In the genomic region with DNA sequence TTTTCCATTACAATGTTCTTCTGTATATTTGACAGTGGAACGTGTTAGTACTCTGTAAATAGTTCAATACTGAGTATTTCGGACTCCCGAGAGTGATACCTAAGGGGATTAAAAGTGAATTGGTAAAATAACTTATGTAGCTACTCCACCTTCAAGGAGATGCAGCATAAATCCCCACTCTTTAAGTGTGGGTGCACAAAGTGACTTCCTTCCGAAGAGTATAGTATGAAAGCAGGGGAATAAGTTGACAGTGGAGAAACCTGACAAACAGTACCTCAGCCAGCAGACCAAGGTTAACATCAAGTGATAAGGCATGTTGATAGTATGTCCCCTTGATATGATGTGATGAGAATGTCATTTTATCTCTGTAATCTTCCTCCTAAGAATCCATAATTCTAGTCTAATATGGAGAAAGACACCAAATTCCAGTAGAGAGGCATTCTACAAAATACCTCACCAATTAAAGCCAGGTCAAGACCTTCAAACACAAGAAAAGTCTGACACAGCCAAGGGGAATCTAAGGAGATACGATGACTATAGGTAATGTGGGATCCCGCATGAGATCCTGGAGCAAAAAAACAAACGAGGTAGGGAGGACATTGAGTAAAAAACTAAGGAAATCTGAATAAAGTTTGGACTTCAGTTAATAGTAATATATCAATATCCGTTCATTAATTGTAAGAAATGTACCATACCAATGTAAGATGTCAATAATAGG, we compare ENCODE assay signal across 19 cellular contexts. TPM values are rescaled to one million over a fixed set of nuclear protein-coding genes. Genes with fewer than 3 reads are reported as not detected.
DNase-seq lines count a peak whose midpoint lies in the region; ATAC-seq and TF ChIP-seq lines count a peak whose summit lies in the region.
"Had no signal": no experiment of that assay in that cellular context is flagged by ENCODE, and none has a peak within 500 bp of the region (broad histone marks: within the 10 kb centered on the region; RNA-seq: fewer than 3 reads in every experiment).

No MANE protein-coding gene starts in this region.

- H3K4me2 ChIP-seq in PC-9, result no peak overlapping the region

- H4K20me1 ChIP-seq in PC-9 (ENCODE audit: insufficient read depth), result no peaks in the 10 kb centered on the region

- H3K4me1 Mint-ChIP-seq in T-helper 2 cell treated with Interferon-gamma antibody and Interleukin-4, amounts not matched to agents 5 μg/mL and 100 μg/mL, for 36 hours (ENCODE audit: low read depth), result peaks cover 47% of the 10 kb centered on the region
- H3K4me1 Mint-ChIP-seq in Calu3 (ENCODE audit: low read depth, unreplicated experiment), result peaks cover 38% of the 10 kb centered on the region
- peaks cover 35% of the 10 kb centered on the region for H3K4me1 Mint-ChIP-seq in memory B cell

- no peaks in the 10 kb centered on the region for H3K9me2 ChIP-seq in PC-9 (ENCODE audit: insufficient read depth)

- peak overlapping the region; percentile 18 for H3K4me3 Mint-ChIP-seq in T-helper 2 cell treated with Interferon-gamma antibody and Interleukin-4, amounts not matched to agents 5 μg/mL and 100 μg/mL, for 36 hours
- H3K4me3 Mint-ChIP-seq in Calu3 (ENCODE audit: low read depth, unreplicated experiment) (no peak overlapping the region), memory B cell (peak overlapping the region; percentile 98)
- H3K4me3 Mint-ChIP-seq: nephron progenitor cell had no signal

- DNase-seq in T-helper 2 cell treated with Interferon-gamma antibody and Interleukin-4, amounts not matched to agents 5 μg/mL and 100 μg/mL, for 36 hours (ENCODE audit: low spot score), result no peak
- DNase-seq in T-helper 2 cell (no peak), Calu3 (peak; percentile 61), Peyer's patch (no peak), memory B cell (ENCODE audit: low spot score in 2 of 2) (no peak), PC-9 (no peak)
- no peak for DNase-seq in activated CD4-positive, CD25-positive, alpha-beta regulatory T cell treated with anti-CD3 and anti-CD28 coated beads, Interleukin-2, amount 50 U/mL, for 72 hours
- DNase-seq: heart left ventricle, NCI-H345, nephron progenitor cell, Right ventricle myocardium superior had no signal

- H3K27me3 Mint-ChIP-seq in T-helper 2 cell treated with Interferon-gamma antibody and Interleukin-4, amounts not matched to agents 5 μg/mL and 100 μg/mL, for 36 hours (ENCODE audit: low read depth), result no peaks in the 10 kb centered on the region
- peaks cover 53% of the 10 kb centered on the region for H3K27me3 Mint-ChIP-seq in Calu3 (ENCODE audit: unreplicated experiment)
- no peaks in the 10 kb centered on the region for H3K27me3 Mint-ChIP-seq in memory B cell

- H3K27ac Mint-ChIP-seq in T-helper 2 cell treated with Interferon-gamma antibody and Interleukin-4, amounts not matched to agents 5 μg/mL and 100 μg/mL, for 36 hours, result peak overlapping the region; percentile 29
- H3K27ac Mint-ChIP-seq in Calu3 (ENCODE audit: unreplicated experiment) (no peak overlapping the region), memory B cell (peak overlapping the region; percentile 99)
- H3K27ac Mint-ChIP-seq: nephron progenitor cell, progenitor cell of endocrine pancreas had no signal

- TF ChIP-seq CTCF in Calu3 (IDR thresholded peaks at IDR 0.05; ENCODE audit: unreplicated experiment) (no peak), Peyer's patch (IDR thresholded peaks at IDR 0.05) (no peak), PC-9 (conservative IDR thresholded peaks at IDR 0.05) (no peak)

- H3K4me3 ChIP-seq in Peyer's patch (no peak overlapping the region), PC-9 (no peak overlapping the region)
- H3K4me3 ChIP-seq: heart left ventricle, skin epidermis, tibial nerve had no signal

- H3K36me3 Mint-ChIP-seq in T-helper 2 cell treated with Interferon-gamma antibody and Interleukin-4, amounts not matched to agents 5 μg/mL and 100 μg/mL, for 36 hours (ENCODE audit: low read depth), result no peaks in the 10 kb centered on the region
- H3K36me3 Mint-ChIP-seq in Calu3 (ENCODE audit: insufficient read depth, unreplicated experiment) (peaks cover 20% of the 10 kb centered on the region), memory B cell (peaks cover 15% of the 10 kb centered on the region)

- H3K27me3 ChIP-seq in Peyer's patch, result no peaks in the 10 kb centered on the region
- H3K27me3 ChIP-seq in PC-9 (ENCODE audit: insufficient read depth, low read depth), result peaks cover 27% of the 10 kb centered on the region

- CTCF ChIA-PET in Calu3 (lab: Charles Lee), result interaction anchor here (0.6 to 9.4 kb wide), 45 partner anchors 7 to 912 kb away, joined by 3 to 692 read pairs (median 35); a partner anchor contains a TSS
- CTCF ChIA-PET in PC-9 (lab: Charles Lee), result no interaction called here

- POLR2A ChIA-PET in PC-9 (lab: Charles Lee; ENCODE audit: unreplicated experiment), result no interaction called here

- H3K9me3 ChIP-seq in Peyer's patch (peaks cover 0 to 5% (median 0%) of the 10 kb centered on the region in 4 donors), PC-9 (ENCODE audit: insufficient read depth, low read depth) (peaks cover 2% of the 10 kb centered on the region; the same call in 1 of the 2 replicates)

- no peak overlapping the region for H2AFZ ChIP-seq in PC-9

- no peaks in the 10 kb centered on the region for H3K79me2 ChIP-seq in PC-9 (ENCODE audit: low read depth)

- H3K36me3 ChIP-seq in Peyer's patch (no peaks in the 10 kb centered on the region), PC-9 (ENCODE audit: low read depth) (no peaks in the 10 kb centered on the region)
- H3K36me3 ChIP-seq: heart left ventricle, tibial nerve had no signal

- H3K4me1 ChIP-seq in Peyer's patch (peaks cover 0 to 9% (median 3%) of the 10 kb centered on the region in 4 donors), PC-9 (replicated peaks; ENCODE audit: insufficient read depth) (peaks cover 4% of the 10 kb centered on the region; the same call in 1 of the 2 replicates)

- no peaks in the 10 kb centered on the region for H3F3A ChIP-seq in PC-9 (ENCODE audit: insufficient read depth, low read depth)

- BruUV-seq in Calu3 (replicated peaks; lab: Mats Ljungman, UMichigan) (no TSS peak), PC-9 (replicated peaks; lab: Mats Ljungman, UMichigan) (no TSS peak)

- intact Hi-C loops in Calu3 (cut with micrococcal nuclease; ENCODE audit: unreplicated experiment), result no loop called here
- intact Hi-C loops in PC-9 (cut with micrococcal nuclease; ENCODE audit: unreplicated experiment), result no loop called here

- ATAC-seq in memory B cell (ENCODE audit: low read depth), result no peak
- no peak for ATAC-seq in GM18858 (IDR thresholded peaks at IDR 0.05; ENCODE audit: unreplicated experiment)
- ATAC-seq: heart left ventricle had no signal

- H3K27ac ChIP-seq in Peyer's patch, result peak overlapping the region in 3 of 4 donors; percentile 2 to 90 (median 85)
- H3K27ac ChIP-seq in PC-9, result no peak overlapping the region

- no peak for TF ChIP-seq POLR2A in Peyer's patch (IDR thresholded peaks at IDR 0.05)

- H3K9me3 Mint-ChIP-seq in T-helper 2 cell treated with Interferon-gamma antibody and Interleukin-4, amounts not matched to agents 5 μg/mL and 100 μg/mL, for 36 hours, result peaks cover 3% of the 10 kb centered on the region
- H3K9me3 Mint-ChIP-seq in Calu3 (ENCODE audit: low read depth, unreplicated experiment) (peaks cover 4% of the 10 kb centered on the region), memory B cell (peaks cover 1% of the 10 kb centered on the region)

RNA-seq across cellular contexts. Expression of a gene that starts 1.8 kb away (rescaled TPM):
- not detected in 2 replicates for total RNA-seq in Calu3 (2022)
- total RNA-seq in Peyer's patch, result not detected
- not detected in 2 replicates for total RNA-seq in PC-9 (2021)
- total RNA-seq: A172, Daoy, heart left ventricle, HT1080, lung microvascular endothelial cell, progenitor cell of endocrine pancreas, Right ventricle myocardium superior, tibial nerve had no signal

RNA-seq across cellular contexts. Expression of a gene that starts 2.1 kb away (rescaled TPM):
- 30.9 and 41.0 TPM in 2 replicates for total RNA-seq in Calu3 (2022)
- total RNA-seq in Peyer's patch, result 10 to 100 TPM in 1 of 4 donors, 1 to 10 TPM in 3; 5.4 to 45.4 (median 7.0) TPM
- 0.04 TPM in 1 of 2 replicates, not detected in the other for total RNA-seq in PC-9 (2021)
- total RNA-seq: A172, HT1080, lung microvascular endothelial cell, progenitor cell of endocrine pancreas had no signal

RNA-seq across cellular contexts. Expression of a gene that starts 52.3 kb away (rescaled TPM):
- total RNA-seq in Calu3 (2022) (711 and 1,257 TPM in 2 replicates), Peyer's patch (100 to 1,000 TPM in 3 of 4 donors, 10 to 100 TPM in 1; 91.6 to 277 (median 235) TPM), PC-9 (2021) (39.9 and 50.4 TPM in 2 replicates)
